ENCODE assay signal across 8 cellular contexts in genomic region chr1:169586395-169587255, GRCh38. TPM values are rescaled to one million over a fixed set of nuclear protein-coding genes. Genes with fewer than 3 reads are reported as not detected.
A peak's percentile ranks its signal among the peaks of the same experiment; 100 is the strongest.
DNase-seq lines count a peak whose midpoint lies in the region; ATAC-seq and TF ChIP-seq lines count a peak whose summit lies in the region.

Gene F5 (minus strand): TSS chr1:169586481. CDS start chr1:169586386, 95 bp downstream.

- H3K36me3 ChIP-seq in NT2/D1 (ENCODE audit: insufficient read depth, insufficient read length, low read length): no peaks in the 10 kb centered on the region

- peaks cover 13% of the 10 kb centered on the region for H3K27me3 ChIP-seq in NT2/D1 (ENCODE audit: insufficient read depth, insufficient read length)

- intact Hi-C loops in CD14-positive monocyte (cut with micrococcal nuclease): loop anchor here (5.0 to 10.0 kb wide), 3 partner anchors 126 to 218 kb away; partner anchors contain the start of genes METTL18 (in 1 of the 2) and SELL (in 1 of the 2)

- DNase-seq in CD14-positive monocyte (ENCODE audit: low spot score) (peak; percentile 81), NT2/D1 (ENCODE audit: low read depth, low spot score) (peak; percentile 80), epithelial cell of esophagus (ENCODE audit: low read depth) (peak; percentile 71), mucosa of gallbladder (ENCODE audit: low spot score) (peak; percentile 81)
- peak; percentile 86 for DNase-seq in activated CD8-positive, alpha-beta memory T cell treated with anti-CD3 and anti-CD28 coated beads, Interleukin-2, amount 50 U/mL, for 48 hours
- peak; percentile 53 for DNase-seq in stimulated activated CD8-positive, alpha-beta memory T cell treated with anti-CD3 and anti-CD28 coated beads, Interleukin-4, amount 100 ng/mL, for 24 hours (ENCODE audit: low read depth)

- H3K36me3 Mint-ChIP-seq in CD14-positive monocyte: peaks cover 7 to 10% of the 10 kb centered on the region in 2 donors

- peak within 1 kb of the TSS; percentile 76 for H3K9ac ChIP-seq in NT2/D1 (ENCODE audit: insufficient read length, low read depth)

- H3K9me3 Mint-ChIP-seq in CD14-positive monocyte: no peaks in the 10 kb centered on the region

- ATAC-seq in GM19328 (IDR thresholded peaks at IDR 0.05; ENCODE audit: unreplicated experiment) (peak; percentile 95), HG03457 (IDR thresholded peaks at IDR 0.05; ENCODE audit: unreplicated experiment) (peak; percentile 88)

- H3K4me3 Mint-ChIP-seq in CD14-positive monocyte: peak within 1 kb of the TSS; percentile 82 to 92

- H3K9me3 ChIP-seq in NT2/D1 (ENCODE audit: insufficient read depth, low read length): no peaks in the 10 kb centered on the region

- peak; percentile 71 for TF ChIP-seq CTCF in CD14-positive monocyte (IDR thresholded peaks at IDR 0.05)
- peak; percentile 69 for TF ChIP-seq CTCF in epithelial cell of esophagus (IDR thresholded peaks at IDR 0.05; ENCODE audit: insufficient read depth, low read depth, low read length, missing control alignments)

- H3K27me3 Mint-ChIP-seq in CD14-positive monocyte (ENCODE audit: low read depth in 3 of 3): peaks cover 0 to 2% (median 1%) of the 10 kb centered on the region in 3 donors

- H3K4me3 ChIP-seq in NT2/D1 (ENCODE audit: insufficient read length, low read depth) (peak within 1 kb of the TSS; percentile 33), epithelial cell of esophagus (ENCODE audit: low read length) (no peak within 1 kb of the TSS)

- H3K27ac Mint-ChIP-seq in CD14-positive monocyte: peak within 1 kb of the TSS; percentile 93 to 97 (median 95)

- H3K4me1 Mint-ChIP-seq in CD14-positive monocyte: peaks cover 40% of the 10 kb centered on the region

- H3K4me1 ChIP-seq in NT2/D1 (ENCODE audit: insufficient read depth, insufficient read length): peaks cover 2% of the 10 kb centered on the region

RNA-seq across cellular contexts. Expression of gene F5, which starts in this region (rescaled TPM):
- polyA plus RNA-seq in CD14-positive monocyte: 10 to 100 TPM in 1 of 2 donors, 1 to 10 TPM in 1; 6.5 to 14.5 TPM
- 154 TPM for total RNA-seq in mucosa of gallbladder
